In genomic region chr11:110251837-110252236, GRCh38 we compare ENCODE assay signal across 12 cellular contexts. TPM values are rescaled to one million over a fixed set of nuclear protein-coding genes. Genes with fewer than 3 reads are reported as not detected.
DNase-seq lines count a peak whose midpoint lies in the region; ATAC-seq and TF ChIP-seq lines count a peak whose summit lies in the region.
"Had no signal": no experiment of that assay in that cellular context is flagged by ENCODE, and none has a peak within 500 bp of the region (broad histone marks: within the 10 kb centered on the region; RNA-seq: fewer than 3 reads in every experiment).

No MANE protein-coding gene starts in this region.

- no peak overlapping the region for H3K4me2 ChIP-seq in SK-N-SH

- ATAC-seq in Right ventricle myocardium inferior (peak; percentile 86), upper lobe of right lung (peak; percentile 55)

- TF ChIP-seq EP300 in SK-N-SH (IDR thresholded peaks at IDR 0.05; ENCODE audit: borderline replicate concordance in 1 of 2, low read depth in 1 of 2, low read length in 1 of 2), result no peak

- TF ChIP-seq CTCF in right atrium auricular region (IDR thresholded peaks at IDR 0.05), result no peak
- TF ChIP-seq CTCF in SK-N-SH (IDR thresholded peaks at IDR 0.05), result no peak
- no peak for TF ChIP-seq CTCF in upper lobe of right lung (IDR thresholded peaks at IDR 0.05)

- H3K27ac ChIP-seq in right atrium auricular region (peak overlapping the region in 1 of 2 donors; percentile 23), SK-N-SH (ENCODE audit: low read depth in 2 of 2, low read length in 1 of 2) (peak overlapping the region; percentile 25 to 47), upper lobe of right lung (no peak overlapping the region)

- H3K9me2 ChIP-seq in SK-N-SH, result no peaks in the 10 kb centered on the region

- DNase-seq in Right ventricle myocardium inferior (ENCODE audit: missing footprints) (no peak), right atrium auricular region (ENCODE audit: low spot score) (no peak), SK-N-SH (no peak), glomerular endothelial cell (ENCODE audit: extremely low read depth, low read depth, low spot score) (peak; percentile 37), upper lobe of right lung (no peak), DMS114 treated with DMSO at 0.1 percent for 48 hours (lab: John Stamatoyannopoulos, UW; ENCODE audit: unreplicated experiment) (no peak)
- DNase-seq in NK-92 treated with Interleukin-12 subunit alpha and Interleukin-12 subunit beta, amount 100 ng/mL, for 24 hours (lab: John Stamatoyannopoulos, UW), result no peak
- DNase-seq in activated CD8-positive, alpha-beta memory T cell treated with anti-CD3 and anti-CD28 coated beads, Interleukin-2, amount 50 U/mL, for 48 hours, result no peak
- DNase-seq: activated CD4-positive, alpha-beta T cell treated with anti-CD3 and anti-CD28 coated beads for 4 hours; CD4-positive, alpha-beta T cell; naive B cell; NCI-H526 treated with DMSO at 0.1 percent for 48 hours had no signal

- H3F3A ChIP-seq in SK-N-SH (replicated peaks; ENCODE audit: insufficient read depth), result peaks cover 32% of the 10 kb centered on the region

- peaks cover 0 to 24% of the 10 kb centered on the region in 2 donors for H3K4me1 ChIP-seq in right atrium auricular region
- H3K4me1 ChIP-seq in SK-N-SH (ENCODE audit: control insufficient read depth in 1 of 2, insufficient read depth in 2 of 2, low read depth in 1 of 2, low read length in 1 of 2), result peaks cover 2 to 12% of the 10 kb centered on the region in 2 experiments; a peak in 2 of 4 replicates
- H3K4me1 ChIP-seq in upper lobe of right lung, result no peaks in the 10 kb centered on the region

- 32% methylated on average over 1 of the region's 1 CpG for WGBS in SK-N-SH (ENCODE audit: low lambda C conversion rate)

- no peaks in the 10 kb centered on the region for H4K20me1 ChIP-seq in SK-N-SH (ENCODE audit: insufficient read depth)

- H3K79me2 ChIP-seq in SK-N-SH (ENCODE audit: insufficient read depth), result peaks cover 9% of the 10 kb centered on the region; the same call in 1 of the 2 replicates

- CTCF ChIA-PET in SK-N-SH (lab: Yijun Ruan, JAX), result interaction anchor here (0.6 to 1.1 kb wide), 2 partner anchors 50 to 423 kb away, joined by 3 to 4 read pairs; no protein-coding TSS in a partner anchor

- H3K27me3 ChIP-seq in right atrium auricular region (no peaks in the 10 kb centered on the region), SK-N-SH (ENCODE audit: insufficient read depth) (no peaks in the 10 kb centered on the region), upper lobe of right lung (no peaks in the 10 kb centered on the region)

- H3K4me3 ChIP-seq in right atrium auricular region (no peak overlapping the region), SK-N-SH (ENCODE audit: low read depth in 2 of 2, low read length in 1 of 2) (no peak overlapping the region), upper lobe of right lung (no peak overlapping the region)

- no peak overlapping the region for H2AFZ ChIP-seq in SK-N-SH (ENCODE audit: low read depth)

- H3K9ac ChIP-seq in SK-N-SH, result no peak overlapping the region

- H3K36me3 ChIP-seq in right atrium auricular region (no peaks in the 10 kb centered on the region), SK-N-SH (replicated peaks in 1 of 2; ENCODE audit: control insufficient read depth in 1 of 2, insufficient read depth in 2 of 2, low read length in 1 of 2) (peaks cover 31 to 62% of the 10 kb centered on the region in 2 experiments), upper lobe of right lung (peaks cover 63% of the 10 kb centered on the region)

- H3K9me3 ChIP-seq in right atrium auricular region (no peaks in the 10 kb centered on the region), SK-N-SH (no peaks in the 10 kb centered on the region), upper lobe of right lung (no peaks in the 10 kb centered on the region)

- POLR2A ChIA-PET in SK-N-SH (lab: Yijun Ruan, JAX), result no interaction called here

- TF ChIP-seq RAD21 in SK-N-SH (IDR thresholded peaks at IDR 0.05; ENCODE audit: low read length), result no peak

- intact Hi-C loops in Right ventricle myocardium inferior (cut with DNase I), result no loop called here
- intact Hi-C loops in upper lobe of right lung (cut with DNase I), result no loop called here

TF ChIP-seq in SK-N-SH, 30 proteins besides CTCF, POLR2A, EP300 and RAD21 (continues in another document):
- TF ChIP-seq RXRA (IDR thresholded peaks at IDR 0.05; ENCODE audit: borderline replicate concordance, low read depth) (no peak), RCOR1 (IDR thresholded peaks at IDR 0.05; ENCODE audit: low read length) (no peak), IRF3 (IDR thresholded peaks at IDR 0.05; ENCODE audit: low read depth, low read length) (no peak), MXI1 (IDR thresholded peaks at IDR 0.05; ENCODE audit: low read depth, low read length) (no peak), CHD2 (IDR thresholded peaks at IDR 0.05; ENCODE audit: low read length, partially characterized antibody) (no peak), GABPA (IDR thresholded peaks at IDR 0.05; ENCODE audit: low read depth) (no peak), TAF1 (IDR thresholded peaks at IDR 0.05; ENCODE audit: borderline replicate concordance, low read depth, low read length) (no peak), USF1 (IDR thresholded peaks at IDR 0.05; ENCODE audit: borderline replicate concordance, low read depth) (no peak), RFX5 (IDR thresholded peaks at IDR 0.05; ENCODE audit: low read length) (no peak), FOXM1 (IDR thresholded peaks at IDR 0.05; ENCODE audit: low read depth) (no peak), PBX3 (IDR thresholded peaks at IDR 0.05) (peak; percentile 72), FOSL2 (IDR thresholded peaks at IDR 0.05; ENCODE audit: borderline replicate concordance, low read depth) (peak; percentile 61; the same call in 1 of the 2 replicates), USF2 (IDR thresholded peaks at IDR 0.05; ENCODE audit: borderline replicate concordance, low read depth, low read length) (no peak), SIN3A (IDR thresholded peaks at IDR 0.05; ENCODE audit: borderline replicate concordance, low read depth, low read length) (no peak), JUND (IDR thresholded peaks at IDR 0.05) (peak; percentile 48), TCF12 (IDR thresholded peaks at IDR 0.05) (peak; percentile 45), EZH2phosphoT487 (IDR thresholded peaks at IDR 0.05; ENCODE audit: borderline replicate concordance, low read depth) (no peak), GATA2 (CRISPR knock-in tag; IDR thresholded peaks at IDR 0.05) (no peak)

RNA-seq across cellular contexts. Expression of gene RDX, which starts 44.6 kb away (rescaled TPM):
- total RNA-seq in Right ventricle myocardium inferior, result 116 TPM
- total RNA-seq in right atrium auricular region, result 10 to 100 TPM; 58.8 to 78.5 TPM
- polyA plus RNA-seq in SK-N-SH (2012; rRNA removed), result 29.4 and 30.7 TPM in 2 replicates
- polyA plus RNA-seq in SK-N-SH (2012; cell fraction: cytosol; rRNA removed), result 36.5 and 45.4 TPM in 2 replicates
- 17.4 and 24.9 TPM in 2 replicates for polyA plus RNA-seq in SK-N-SH (2012; cell fraction: nucleus; rRNA removed)
- total RNA-seq in glomerular endothelial cell, result 88.4 and 122 TPM in 2 replicates
- total RNA-seq in upper lobe of right lung, result 146 TPM
